In the genomic region with DNA sequence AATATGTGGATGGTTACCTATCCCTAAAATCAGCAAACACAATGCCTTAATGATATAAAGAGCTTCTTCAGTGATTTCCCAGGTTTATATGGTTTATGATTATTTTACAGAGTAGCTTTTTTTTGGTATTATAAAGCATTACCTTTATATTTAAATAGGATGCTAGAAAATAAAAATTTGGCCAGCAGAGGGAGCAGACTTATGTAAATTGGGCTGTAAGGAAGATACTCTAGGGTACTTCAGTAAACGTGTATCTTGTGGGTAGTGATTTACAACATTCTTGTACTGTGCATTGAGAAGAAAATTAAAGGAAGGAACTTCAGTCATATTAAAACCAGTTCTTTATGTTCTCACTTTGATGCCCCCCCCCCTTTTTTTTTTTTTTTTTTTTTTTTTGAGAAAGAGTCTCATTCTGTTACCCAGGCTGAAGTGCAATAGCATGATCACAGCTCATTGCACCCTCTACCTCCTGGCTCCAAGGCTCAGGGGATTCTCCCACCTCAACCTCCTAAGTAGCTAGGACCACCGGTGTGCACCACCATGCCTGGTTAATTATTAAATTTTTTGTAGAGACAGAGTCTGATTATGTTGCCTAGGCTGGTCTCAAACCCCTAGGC, we compare ENCODE assay signal across 8 cellular contexts.
DNase-seq lines count a peak whose midpoint lies in the region; ATAC-seq and TF ChIP-seq lines count a peak whose summit lies in the region.

No MANE protein-coding gene starts in this region.

- DNase-seq in KBM-7 (peak; percentile 53), RWPE2 (ENCODE audit: low spot score) (no peak), epithelial cell of prostate (ENCODE audit: low read depth, low spot score) (peak; percentile 3), neural crest cell (ENCODE audit: low read depth, low spot score) (no peak)
- DNase-seq in stimulated activated CD4-positive, alpha-beta T cell treated with anti-CD3 and anti-CD28 coated beads, Interleukin-15, amount 100 ng/mL, for 24 hours = no peak

- H3K9me3 ChIP-seq in RWPE2 (ENCODE audit: severe bottlenecking) = no peaks in the 10 kb centered on the region

- peaks cover 17% of the 10 kb centered on the region for H3K4me1 ChIP-seq in RWPE2 (ENCODE audit: insufficient read depth, poor library complexity, severe bottlenecking)

- H3K9me3 Mint-ChIP-seq in neural crest cell = no peaks in the 10 kb centered on the region

- H3K4me3 ChIP-seq in RWPE2 (ENCODE audit: severe bottlenecking) = no peak overlapping the region

- TF ChIP-seq CTCF in C4-2B (conservative IDR thresholded peaks at IDR 0.05) (peak; percentile 73), RWPE2 (IDR thresholded peaks at IDR 0.05; ENCODE audit: poor library complexity, severe bottlenecking) (peak; percentile 72), neural crest cell (conservative IDR thresholded peaks at IDR 0.05) (peak; percentile 70)

- peak overlapping the region; percentile 2 for H3K4me3 Mint-ChIP-seq in neural crest cell

- ATAC-seq in GM18907 (IDR thresholded peaks at IDR 0.05; ENCODE audit: unreplicated experiment) = peak; percentile 63
- peak; percentile 54; the same call in 2 of the 3 replicates for ATAC-seq in RWPE2 (ENCODE audit: low read depth)
- no peak for ATAC-seq in HG02981 (IDR thresholded peaks at IDR 0.05; ENCODE audit: unreplicated experiment)

- H3K27ac Mint-ChIP-seq in neural crest cell (ENCODE audit: unreplicated experiment) = no peak overlapping the region

- in situ Hi-C loops in KBM-7 (cut with MboI; ENCODE audit: low pct_unique_long_range_greater_than_20kb, low sequenced_read_pairs) = no loop called here

- no peaks in the 10 kb centered on the region for H3K27me3 Mint-ChIP-seq in neural crest cell (ENCODE audit: low read depth)

- H3K27ac ChIP-seq in C4-2B (no peak overlapping the region), RWPE2 (ENCODE audit: poor library complexity, severe bottlenecking) (no peak overlapping the region), epithelial cell of prostate (no peak overlapping the region)

- peaks cover 10% of the 10 kb centered on the region for H3K4me1 Mint-ChIP-seq in neural crest cell

- no peaks in the 10 kb centered on the region for H3K27me3 ChIP-seq in RWPE2 (ENCODE audit: insufficient read depth, poor library complexity, severe bottlenecking)

- H3K36me3 ChIP-seq in RWPE2 (ENCODE audit: low read depth) = no peaks in the 10 kb centered on the region

- no peaks in the 10 kb centered on the region for H3K36me3 Mint-ChIP-seq in neural crest cell (ENCODE audit: low read depth)

Comparison
In these comparisons a context has a peak if more than half of its experiments do, and no peak if none do; other contexts are left out.
1. DNase-seq: peak in KBM-7 (single experiment) and epithelial cell of prostate (single experiment); none in RWPE2 (single experiment), neural crest cell (single experiment) and stimulated activated CD4-positive, alpha-beta T cell treated with anti-CD3 and anti-CD28 coated beads, Interleukin-15, amount 100 ng/mL, for 24 hours (single experiment).
2. Peak in every context shown above with its lines, with median percentiles within 50 percentile points of each other: CTCF ChIP-seq.